ENCODE assay signal across 8 cellular contexts in genomic region chr7:105010538-105011523, GRCh38. TPM values are rescaled to one million over a fixed set of nuclear protein-coding genes. Genes with fewer than 3 reads are reported as not detected.
DNase-seq lines count a peak whose midpoint lies in the region; ATAC-seq and TF ChIP-seq lines count a peak whose summit lies in the region.

No MANE protein-coding gene starts in this region.

- POLR2A ChIA-PET in activated CD4-positive, alpha-beta T cell treated with anti-CD3 and anti-CD28 coated beads, Interleukin-2, amount 10 ng/mL, durations not matched to agents 7 days and 5 days (lab: Charles Lee) = interaction anchor here (0.6 kb wide), 2 partner anchors 444 to 532 kb away, joined by 3 to 4 read pairs; no protein-coding TSS in a partner anchor

- TF ChIP-seq POLR2A in spleen (IDR thresholded peaks at IDR 0.05) = no peak

- peaks cover 40% of the 10 kb centered on the region for H3K4me1 Mint-ChIP-seq in activated CD4-positive, alpha-beta T cell treated with anti-CD3 and anti-CD28 coated beads, Interleukin-2, amount 10 ng/mL, durations not matched to agents 7 days and 5 days
- H3K4me1 Mint-ChIP-seq in activated T-helper 1 cell treated with anti-CD3 and anti-CD28 coated beads, Interleukin-12 subunit alpha, Interleukin-12 subunit beta, Interleukin-2, Interleukin-4 antibody, amounts not matched to agents 30 ng/mL and 10 ng/mL and 1 ng/mL, durations not matched to agents 14 hours and 24 hours and 36 hours (ENCODE audit: low read depth) = peaks cover 41% of the 10 kb centered on the region

- TF ChIP-seq CTCF in spleen (IDR thresholded peaks at IDR 0.05 in 8 of 11, conservative IDR thresholded peaks at IDR 0.05 in 3 of 11) = no peak

- no peak for ATAC-seq in GM21529 (IDR thresholded peaks at IDR 0.05; ENCODE audit: unreplicated experiment)

- H3K27me3 ChIP-seq in spleen (replicated peaks in 1 of 7) = no peaks in the 10 kb centered on the region

- H3K9me3 ChIP-seq in iPS-18c (ENCODE audit: control insufficient read depth, insufficient read depth, low read length) (no peaks in the 10 kb centered on the region), spleen (no peaks in the 10 kb centered on the region)

- no peaks in the 10 kb centered on the region for H3K27me3 Mint-ChIP-seq in activated CD4-positive, alpha-beta T cell treated with anti-CD3 and anti-CD28 coated beads, Interleukin-2, amount 10 ng/mL, durations not matched to agents 7 days and 5 days
- H3K27me3 Mint-ChIP-seq in activated T-helper 1 cell treated with anti-CD3 and anti-CD28 coated beads, Interleukin-12 subunit alpha, Interleukin-12 subunit beta, Interleukin-2, Interleukin-4 antibody, amounts not matched to agents 30 ng/mL and 10 ng/mL and 1 ng/mL, durations not matched to agents 14 hours and 24 hours and 36 hours (ENCODE audit: insufficient read depth) = peaks cover 3% of the 10 kb centered on the region

- H3K4me1 ChIP-seq in spleen = peaks cover 3 to 64% (median 52%) of the 10 kb centered on the region in 6 donors

- peak overlapping the region; percentile 100 for H3K27ac Mint-ChIP-seq in activated CD4-positive, alpha-beta T cell treated with anti-CD3 and anti-CD28 coated beads, Interleukin-2, amount 10 ng/mL, durations not matched to agents 7 days and 5 days
- peak overlapping the region; percentile 96 for H3K27ac Mint-ChIP-seq in activated T-helper 1 cell treated with anti-CD3 and anti-CD28 coated beads, Interleukin-12 subunit alpha, Interleukin-12 subunit beta, Interleukin-2, Interleukin-4 antibody, amounts not matched to agents 30 ng/mL and 10 ng/mL and 1 ng/mL, durations not matched to agents 14 hours and 24 hours and 36 hours

- intact Hi-C loops in activated T-helper 1 cell treated with anti-CD3 and anti-CD28 coated beads, Interleukin-12 subunit alpha, Interleukin-12 subunit beta, Interleukin-2, Interleukin-4 antibody, amounts not matched to agents 30 ng/mL and 10 ng/mL and 1 ng/mL, durations not matched to agents 14 hours and 24 hours and 36 hours (cut with micrococcal nuclease) = loop anchor here (1.0 to 5.0 kb wide), 3 partner anchors 8 to 804 kb away; partner anchors contain the start of gene ORC5
- intact Hi-C loops in spleen (cut with DNase I; ENCODE audit: low total_unique reads) = no loop called here
- intact Hi-C loops in posterior vena cava (cut with DNase I) = no loop called here

- H3K4me3 Mint-ChIP-seq in activated CD4-positive, alpha-beta T cell treated with anti-CD3 and anti-CD28 coated beads, Interleukin-2, amount 10 ng/mL, durations not matched to agents 7 days and 5 days = peak overlapping the region; percentile 99
- peak overlapping the region; percentile 99 for H3K4me3 Mint-ChIP-seq in activated T-helper 1 cell treated with anti-CD3 and anti-CD28 coated beads, Interleukin-12 subunit alpha, Interleukin-12 subunit beta, Interleukin-2, Interleukin-4 antibody, amounts not matched to agents 30 ng/mL and 10 ng/mL and 1 ng/mL, durations not matched to agents 14 hours and 24 hours and 36 hours

- peaks cover 0 to 30% (median 0%) of the 10 kb centered on the region in 6 donors for H3K36me3 ChIP-seq in spleen

- CTCF ChIA-PET in activated CD4-positive, alpha-beta T cell treated with anti-CD3 and anti-CD28 coated beads, Interleukin-2, amount 10 ng/mL, durations not matched to agents 7 days and 5 days (lab: Charles Lee) = interaction anchor here (0.6 to 10.4 kb wide), 7 partner anchors 8 to 336 kb away, joined by 3 to 120 read pairs (median 4); no protein-coding TSS in a partner anchor

- DNase-seq in activated CD4-positive, alpha-beta T cell treated with anti-CD3 and anti-CD28 coated beads, Interleukin-2, amount 10 ng/mL, durations not matched to agents 7 days and 5 days = no peak
- DNase-seq in activated CD4-positive, alpha-beta T cell treated with anti-CD3 and anti-CD28 coated beads for 1 hour = no peak
- DNase-seq in activated T-helper 1 cell treated with anti-CD3 and anti-CD28 coated beads, Interleukin-12 subunit alpha, Interleukin-12 subunit beta, Interleukin-2, Interleukin-4 antibody, amounts not matched to agents 30 ng/mL and 10 ng/mL and 1 ng/mL, durations not matched to agents 14 hours and 24 hours and 36 hours (ENCODE audit: low spot score) = no peak
- DNase-seq in spleen (no peak), NCI-H446 treated with DMSO at 0.1 percent for 48 hours (lab: John Stamatoyannopoulos, UW) (no peak), posterior vena cava (ENCODE audit: low spot score) (no peak)

- WGBS in spleen, 5 donors = 3 to 6% (median 5%) methylated on average over 7 of the region's 7 CpGs

- no peaks in the 10 kb centered on the region for H3K9me3 Mint-ChIP-seq in activated CD4-positive, alpha-beta T cell treated with anti-CD3 and anti-CD28 coated beads, Interleukin-2, amount 10 ng/mL, durations not matched to agents 7 days and 5 days
- H3K9me3 Mint-ChIP-seq in activated T-helper 1 cell treated with anti-CD3 and anti-CD28 coated beads, Interleukin-12 subunit alpha, Interleukin-12 subunit beta, Interleukin-2, Interleukin-4 antibody, amounts not matched to agents 30 ng/mL and 10 ng/mL and 1 ng/mL, durations not matched to agents 14 hours and 24 hours and 36 hours = no peaks in the 10 kb centered on the region

- H3K4me3 ChIP-seq in iPS-18c (ENCODE audit: insufficient read depth, low read depth, low read length) (peak overlapping the region; percentile 99; the same call in 1 of the 2 replicates), spleen (peak overlapping the region; percentile 58 to 82 (median 70))

- peak overlapping the region; percentile 100 for H3K27ac ChIP-seq in spleen

- H3K36me3 Mint-ChIP-seq in activated CD4-positive, alpha-beta T cell treated with anti-CD3 and anti-CD28 coated beads, Interleukin-2, amount 10 ng/mL, durations not matched to agents 7 days and 5 days (ENCODE audit: low read depth) = peaks cover 63% of the 10 kb centered on the region
- peaks cover 47% of the 10 kb centered on the region for H3K36me3 Mint-ChIP-seq in activated T-helper 1 cell treated with anti-CD3 and anti-CD28 coated beads, Interleukin-12 subunit alpha, Interleukin-12 subunit beta, Interleukin-2, Interleukin-4 antibody, amounts not matched to agents 30 ng/mL and 10 ng/mL and 1 ng/mL, durations not matched to agents 14 hours and 24 hours and 36 hours (ENCODE audit: low read depth)

RNA-seq across cellular contexts. Expression of gene KMT2E, which starts 3.2 kb away (rescaled TPM):
- total RNA-seq in activated CD4-positive, alpha-beta T cell treated with anti-CD3 and anti-CD28 coated beads, Interleukin-2, amount 10 ng/mL, durations not matched to agents 7 days and 5 days = 10 to 100 TPM; 97.4 to 98.5 TPM
- 114 and 130 TPM in 2 replicates for total RNA-seq in activated T-helper 1 cell treated with anti-CD3 and anti-CD28 coated beads, Interleukin-12 subunit alpha, Interleukin-12 subunit beta, Interleukin-2, Interleukin-4 antibody, amounts not matched to agents 30 ng/mL and 10 ng/mL and 1 ng/mL, durations not matched to agents 14 hours and 24 hours and 36 hours
- 100 to 1,000 TPM; 132 to 215 (median 140) TPM for total RNA-seq in spleen
- 10 to 100 TPM; 11.5 to 20.4 (median 14.5) TPM for polyA plus RNA-seq in spleen
- total RNA-seq in posterior vena cava = 10 to 100 TPM; 79.7 to 98.8 TPM
